1 cellular context compared by ENCODE assay signal in the genomic region with DNA sequence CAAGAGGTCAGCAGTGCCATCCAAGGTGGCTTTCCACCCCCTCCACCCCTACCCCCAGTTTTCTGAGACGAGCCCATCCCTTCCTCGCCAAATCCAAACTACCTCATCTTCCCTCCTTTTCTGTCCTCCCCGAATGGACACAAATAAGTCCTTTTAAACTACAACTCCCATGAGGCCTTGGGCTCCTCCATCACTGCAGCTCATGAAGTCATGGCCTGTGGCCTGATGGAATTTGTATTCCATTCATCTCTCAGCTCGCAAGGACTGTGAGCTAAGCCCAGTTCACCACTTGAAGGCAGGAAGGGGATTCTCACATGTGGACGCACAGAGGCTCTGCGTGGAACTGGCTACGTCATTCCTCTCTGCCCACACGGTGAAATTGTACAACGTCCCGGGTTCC.
TF ChIP-seq lines count a peak whose summit lies in the region.

No MANE protein-coding gene starts in this region.

TF ChIP-seq in HCT116, 20 proteins besides CTCF, POLR2A, EP300 and RAD21:
- peak; percentile 11 for TF ChIP-seq YY1 (IDR thresholded peaks at IDR 0.05; ENCODE audit: extremely low read depth, insufficient replicate concordance, low read depth, low read length)
- TF ChIP-seq, protein P1, sequence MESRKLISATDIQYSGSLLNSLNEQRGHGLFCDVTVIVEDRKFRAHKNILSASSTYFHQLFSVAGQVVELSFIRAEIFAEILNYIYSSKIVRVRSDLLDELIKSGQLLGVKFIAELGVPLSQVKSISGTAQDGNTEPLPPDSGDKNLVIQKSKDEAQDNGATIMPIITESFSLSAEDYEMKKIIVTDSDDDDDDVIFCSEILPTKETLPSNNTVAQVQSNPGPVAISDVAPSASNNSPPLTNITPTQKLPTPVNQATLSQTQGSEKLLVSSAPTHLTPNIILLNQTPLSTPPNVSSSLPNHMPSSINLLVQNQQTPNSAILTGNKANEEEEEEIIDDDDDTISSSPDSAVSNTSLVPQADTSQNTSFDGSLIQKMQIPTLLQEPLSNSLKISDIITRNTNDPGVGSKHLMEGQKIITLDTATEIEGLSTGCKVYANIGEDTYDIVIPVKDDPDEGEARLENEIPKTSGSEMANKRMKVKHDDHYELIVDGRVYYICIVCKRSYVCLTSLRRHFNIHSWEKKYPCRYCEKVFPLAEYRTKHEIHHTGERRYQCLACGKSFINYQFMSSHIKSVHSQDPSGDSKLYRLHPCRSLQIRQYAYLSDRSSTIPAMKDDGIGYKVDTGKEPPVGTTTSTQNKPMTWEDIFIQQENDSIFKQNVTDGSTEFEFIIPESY (IDR thresholded peaks at IDR 0.05; ENCODE audit: extremely low read depth, insufficient replicate concordance, low read length): no peak
